ENCODE assay signal across 32 cellular contexts in genomic region chr7:143073556-143073955, GRCh38. TPM values are rescaled to one million over a fixed set of nuclear protein-coding genes. Genes with fewer than 3 reads are reported as not detected.
"Had no signal": no experiment of that assay in that cellular context is flagged by ENCODE, and none has a peak within 500 bp of the region (broad histone marks: within the 10 kb centered on the region; RNA-seq: fewer than 3 reads in every experiment).

No MANE protein-coding gene starts in this region.

- H3K36me3 ChIP-seq: left lung, lower lobe of right lung, right atrium auricular region, right lobe of liver, stomach, thyroid gland, transverse colon, upper lobe of right lung had no signal

- H3K4me1 Mint-ChIP-seq: naive thymus-derived CD8-positive, alpha-beta T cell; nephron; neural crest cell had no signal

- H3K4me1 ChIP-seq: left lung, lower lobe of right lung, right atrium auricular region, right lobe of liver, stomach, transverse colon, upper lobe of right lung had no signal

- H3K27me3 ChIP-seq: left lung, right atrium auricular region, right lobe of liver, stomach, testis, thyroid gland, transverse colon, upper lobe of right lung had no signal

- H3K27ac Mint-ChIP-seq: naive thymus-derived CD8-positive, alpha-beta T cell; nephron; progenitor cell of endocrine pancreas; stimulated activated naive B cell treated with anti-CD40 and anti-IgM and Interleukin-4, amounts not matched to agents 10 μg/mL and 1 μg/mL and 100 μg/mL, for 72 hours had no signal

- H3K9me3 ChIP-seq: left lung, lower lobe of right lung, right atrium auricular region, right lobe of liver, stomach, testis, thyroid gland, transverse colon, upper lobe of right lung had no signal

- H3K4me3 Mint-ChIP-seq: naive thymus-derived CD8-positive, alpha-beta T cell; nephron; neural crest cell; stimulated activated naive B cell treated with anti-CD40 and anti-IgM and Interleukin-4, amounts not matched to agents 10 μg/mL and 1 μg/mL and 100 μg/mL, for 72 hours had no signal

- H3K27ac ChIP-seq: left lung, lower lobe of right lung, right atrium auricular region, right lobe of liver, skin epidermis, stomach, testis, thyroid gland, transverse colon, upper lobe of right lung had no signal

- ATAC-seq: left colon; left lung; lower lobe of right lung; naive thymus-derived CD8-positive, alpha-beta T cell; right lobe of liver; stimulated activated naive B cell treated with anti-CD40 and anti-IgM and Interleukin-4, amounts not matched to agents 10 μg/mL and 1 μg/mL and 100 μg/mL, for 72 hours; stimulated activated naive CD8-positive, alpha-beta T cell treated with anti-CD3 and anti-CD28 coated beads, Interleukin-15, Interleukin-2, amounts not matched to agents 100 U/mL and 50 U/mL, for 24 hours; upper lobe of right lung had no signal

- FAIRE-seq: islet of Langerhans, kidney, urothelium cell line had no signal

- DNase-seq: hippocampal formation; kidney; left colon; left lung; lower lobe of right lung; mammary epithelial cell; mesenchymal stem cell; naive thymus-derived CD8-positive, alpha-beta T cell; right lobe of liver; stimulated activated CD4-positive, alpha-beta T cell treated with anti-CD3 and anti-CD28 coated beads, Interleukin-12 subunit alpha, Interleukin-12 subunit beta, amount 100 ng/mL, for 4 hours; stimulated activated CD4-positive, alpha-beta T cell treated with anti-CD3 and anti-CD28 coated beads, Interleukin-15, amount 100 ng/mL, for 24 hours; stimulated activated CD4-positive, alpha-beta T cell treated with anti-CD3 and anti-CD28 coated beads, Interleukin-2, amount 100 ng/mL, for 24 hours; stimulated activated CD4-positive, alpha-beta T cell treated with anti-CD3 and anti-CD28 coated beads, Interleukin-4, amount 100 ng/mL, for 1 hour; stimulated activated naive B cell treated with anti-CD40 and anti-IgM and Interleukin-4, amounts not matched to agents 10 μg/mL and 1 μg/mL and 100 μg/mL, for 72 hours; stimulated activated naive CD8-positive, alpha-beta T cell treated with anti-CD3 and anti-CD28 coated beads, Interleukin-15, Interleukin-2, amounts not matched to agents 100 U/mL and 50 U/mL, for 24 hours; stomach; testis; thyroid gland; transverse colon; upper lobe of right lung had no signal

- H3K4me3 ChIP-seq: left lung, lower lobe of right lung, right atrium auricular region, right lobe of liver, skin epidermis, stomach, testis, thyroid gland, transverse colon, upper lobe of right lung had no signal

- H3K27me3 Mint-ChIP-seq: stimulated activated naive B cell treated with anti-CD40 and anti-IgM and Interleukin-4, amounts not matched to agents 10 μg/mL and 1 μg/mL and 100 μg/mL, for 72 hours had no signal

- H3K9me3 Mint-ChIP-seq: nephron, neural crest cell had no signal

RNA-seq across cellular contexts. Expression of gene OR6V1, which starts 21.4 kb away (rescaled TPM):
- total RNA-seq: kidney; left colon; left lung; liver; lower lobe of right lung; mammary epithelial cell; mucosa of gallbladder; naive thymus-derived CD8-positive, alpha-beta T cell; neural crest cell; osteoblast; progenitor cell of endocrine pancreas; pulmonary artery endothelial cell; renal cortical epithelial cell; right atrium auricular region; right lobe of liver; stomach; testis; thyroid gland; transverse colon; upper lobe of right lung had no signal
- polyA plus RNA-seq: liver; mammary epithelial cell; naive thymus-derived CD8-positive, alpha-beta T cell; stomach had no signal

RNA-seq across cellular contexts. Expression of gene OR9A2, which starts 46.6 kb away (rescaled TPM):
- total RNA-seq: kidney, left colon, left lung, lower lobe of right lung, mammary epithelial cell, mucosa of gallbladder, neural crest cell, osteoblast, progenitor cell of endocrine pancreas, pulmonary artery endothelial cell, renal cortical epithelial cell, right atrium auricular region, right lobe of liver, stomach, transverse colon, upper lobe of right lung had no signal
- polyA plus RNA-seq: liver; mammary epithelial cell; naive thymus-derived CD8-positive, alpha-beta T cell; stomach had no signal

RNA-seq across cellular contexts. Expression of gene PIP, which starts 58.3 kb away (rescaled TPM):
- total RNA-seq: left colon; liver; mammary epithelial cell; mucosa of gallbladder; naive thymus-derived CD8-positive, alpha-beta T cell; neural crest cell; osteoblast; progenitor cell of endocrine pancreas; pulmonary artery endothelial cell; renal cortical epithelial cell; right atrium auricular region; right lobe of liver; stomach; testis; thyroid gland; transverse colon; upper lobe of right lung had no signal
- polyA plus RNA-seq: liver; mammary epithelial cell; naive thymus-derived CD8-positive, alpha-beta T cell had no signal
